ENCODE assay signal across 17 cellular contexts in genomic region chrX:112819813-112820212, GRCh38.
"Had no signal": no experiment of that assay in that cellular context is flagged by ENCODE, and none has a peak within 500 bp of the region (broad histone marks: within the 10 kb centered on the region; RNA-seq: fewer than 3 reads in every experiment).

No MANE protein-coding gene starts in this region.

- H3K36me3 Mint-ChIP-seq: activated naive CD8-positive, alpha-beta T cell; WTC11 had no signal

- H3K27me3 Mint-ChIP-seq: activated CD4-positive, alpha-beta T cell treated with anti-CD3 and anti-CD28 coated beads for 36 hours; activated naive CD8-positive, alpha-beta T cell had no signal

- H3K4me1 ChIP-seq: spleen, uterus had no signal

- H3K27ac Mint-ChIP-seq: activated CD4-positive, alpha-beta T cell treated with anti-CD3 and anti-CD28 coated beads for 36 hours; activated naive CD8-positive, alpha-beta T cell; activated T-helper 1 cell treated with anti-CD3 and anti-CD28 coated beads, Interleukin-12 subunit alpha, Interleukin-12 subunit beta, Interleukin-2, Interleukin-4 antibody, amounts not matched to agents 30 ng/mL and 10 ng/mL and 1 ng/mL, durations not matched to agents 14 hours and 24 hours and 36 hours; T-helper 2 cell treated with Interferon-gamma antibody and Interleukin-4, amounts not matched to agents 5 μg/mL and 100 μg/mL, for 36 hours; WTC11 had no signal

- H3K36me3 ChIP-seq: sigmoid colon, uterus had no signal

- DNase-seq: activated CD4-positive, alpha-beta T cell treated with anti-CD3 and anti-CD28 coated beads for 36 hours; activated CD4-positive, alpha-beta T cell treated with anti-CD3 and anti-CD28 coated beads, Interleukin-2, amount 50 U/mL, for 48 hours; activated gamma-delta T cell treated with Interleukin-2 at 50 U/mL for 16 hours; activated T-cell treated with anti-CD3 and anti-CD28 coated beads for 4 hours; caudate nucleus; dorsolateral prefrontal cortex; hippocampal formation; left cardiac atrium; midbrain; sigmoid colon; spleen; stimulated activated naive CD4-positive, alpha-beta T cell; uterus had no signal

- H3K4me3 ChIP-seq: sigmoid colon, spleen, uterus had no signal

- H3K4me3 Mint-ChIP-seq: activated CD4-positive, alpha-beta T cell treated with anti-CD3 and anti-CD28 coated beads for 36 hours; activated naive CD8-positive, alpha-beta T cell; activated T-helper 1 cell treated with anti-CD3 and anti-CD28 coated beads, Interleukin-12 subunit alpha, Interleukin-12 subunit beta, Interleukin-2, Interleukin-4 antibody, amounts not matched to agents 30 ng/mL and 10 ng/mL and 1 ng/mL, durations not matched to agents 14 hours and 24 hours and 36 hours; T-helper 2 cell treated with Interferon-gamma antibody and Interleukin-4, amounts not matched to agents 5 μg/mL and 100 μg/mL, for 36 hours; WTC11 had no signal

- H3K9me3 ChIP-seq: sigmoid colon, spleen, uterus had no signal

- H3K27ac ChIP-seq: spleen had no signal

- H3K27me3 ChIP-seq: sigmoid colon, spleen, uterus had no signal

- H3K9me3 Mint-ChIP-seq: activated T-helper 1 cell treated with anti-CD3 and anti-CD28 coated beads, Interleukin-12 subunit alpha, Interleukin-12 subunit beta, Interleukin-2, Interleukin-4 antibody, amounts not matched to agents 30 ng/mL and 10 ng/mL and 1 ng/mL, durations not matched to agents 14 hours and 24 hours and 36 hours; T-helper 2 cell treated with Interferon-gamma antibody and Interleukin-4, amounts not matched to agents 5 μg/mL and 100 μg/mL, for 36 hours; WTC11 had no signal
